20 cellular contexts compared by ENCODE assay signal in the genomic region with DNA sequence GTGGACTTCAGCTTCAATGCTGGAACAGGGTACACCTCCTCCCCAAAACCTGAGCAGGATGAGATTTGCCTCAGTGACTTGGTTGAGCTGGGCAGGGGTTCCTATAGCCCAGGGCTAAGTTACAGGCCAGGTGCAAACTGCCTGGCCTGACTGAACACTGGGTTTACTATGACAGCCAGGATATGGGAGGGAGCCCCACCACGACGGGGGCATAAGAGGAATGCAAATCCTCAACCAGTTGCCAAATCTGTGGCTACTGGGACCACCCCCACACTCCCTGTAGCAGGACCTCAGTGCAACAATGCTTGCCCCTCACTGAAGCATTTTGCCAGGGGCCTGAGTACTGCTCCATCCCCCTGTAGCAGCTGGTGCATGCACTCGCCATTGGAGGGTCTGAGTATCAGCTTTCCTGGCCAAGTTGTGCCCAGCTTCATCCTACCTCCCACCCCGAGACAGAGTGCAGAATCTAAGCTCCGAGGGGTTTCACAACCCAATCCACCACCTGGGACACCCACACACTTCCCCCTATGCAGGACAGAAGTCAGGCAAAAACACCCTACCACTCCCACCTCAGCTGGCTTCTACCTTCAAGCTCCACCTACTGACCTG. TPM values are rescaled to one million over a fixed set of nuclear protein-coding genes. Genes with fewer than 3 reads are reported as not detected.
DNase-seq lines count a peak whose midpoint lies in the region; ATAC-seq, FAIRE-seq and TF ChIP-seq lines count a peak whose summit lies in the region.
"Had no signal": no experiment of that assay in that cellular context is flagged by ENCODE, and none has a peak within 500 bp of the region (broad histone marks: within the 10 kb centered on the region; RNA-seq: fewer than 3 reads in every experiment).

No MANE protein-coding gene starts in this region.

- no peaks in the 10 kb centered on the region for H3K36me3 Mint-ChIP-seq in brain

- TF ChIP-seq CTCF in brain (conservative IDR thresholded peaks at IDR 0.05), result no peak

- peak; percentile 24 for DNase-seq in activated CD8-positive, alpha-beta memory T cell treated with anti-CD3 and anti-CD28 coated beads for 24 hours
- DNase-seq in activated CD8-positive, alpha-beta memory T cell treated with anti-CD3 and anti-CD28 coated beads, Interleukin-2, amount 50 U/mL, for 48 hours, result no peak
- DNase-seq in HTR-8/SVneo (ENCODE audit: insufficient read length, low spot score) (no peak), NK-92 (lab: John Stamatoyannopoulos, UW; ENCODE audit: unreplicated experiment) (no peak), RKO (ENCODE audit: low spot score) (no peak)
- DNase-seq: C1 segment of cervical spinal cord; foreskin melanocyte; Karpas-422; mesendoderm; NCI-H1105; NCI-H69; PC-3; stimulated activated CD4-positive, alpha-beta T cell treated with anti-CD3 and anti-CD28 coated beads, Interleukin-4, amount 100 ng/mL, for 4 hours had no signal

- H3K9me3 Mint-ChIP-seq in brain, result peaks cover 5 to 31% (median 20%) of the 10 kb centered on the region in 5 experiments

- peak overlapping the region in 3 of 5 experiments; percentile 42 to 92 (median 78) for H3K27ac Mint-ChIP-seq in brain
- H3K27ac Mint-ChIP-seq: activated T-helper 1 cell treated with anti-CD3 and anti-CD28 coated beads, Interleukin-12 subunit alpha, Interleukin-12 subunit beta, Interleukin-2, Interleukin-4 antibody, amounts not matched to agents 30 ng/mL and 10 ng/mL and 1 ng/mL, durations not matched to agents 14 hours and 24 hours and 36 hours; GM23338 had no signal

- ATAC-seq in HG02870 (IDR thresholded peaks at IDR 0.05; ENCODE audit: unreplicated experiment) (peak; percentile 20), GM19328 (IDR thresholded peaks at IDR 0.05; ENCODE audit: unreplicated experiment) (no peak)
- ATAC-seq: GM23338, PC-3 had no signal

- no peak for FAIRE-seq in HTR-8/SVneo (lab: Jason Lieb, UNC)

- H3K4me3 Mint-ChIP-seq in brain, result peak overlapping the region in 3 of 5 experiments; percentile 3 to 16 (median 12)
- H3K4me3 Mint-ChIP-seq: activated T-helper 1 cell treated with anti-CD3 and anti-CD28 coated beads, Interleukin-12 subunit alpha, Interleukin-12 subunit beta, Interleukin-2, Interleukin-4 antibody, amounts not matched to agents 30 ng/mL and 10 ng/mL and 1 ng/mL, durations not matched to agents 14 hours and 24 hours and 36 hours; GM23338 had no signal

- H3K27me3 Mint-ChIP-seq in brain, result peaks cover 9% of the 10 kb centered on the region

- H3K4me1 Mint-ChIP-seq in brain, result peaks cover 42% of the 10 kb centered on the region
- H3K4me1 Mint-ChIP-seq: GM23338 had no signal

RNA-seq across cellular contexts. Expression of a gene that starts 27.6 kb away (rescaled TPM):
- not detected for polyA plus RNA-seq in brain (ENCODE audit: insufficient read depth, low read depth, low replicate concordance)
- polyA plus RNA-seq: cardiac muscle cell, GM23338, neural cell had no signal

RNA-seq across cellular contexts. Expression of a gene that starts 30.7 kb away (rescaled TPM):
- polyA plus RNA-seq in brain (ENCODE audit: insufficient read depth, low read depth, low replicate concordance), result 0.93 TPM
- polyA plus RNA-seq: cardiac muscle cell, GM23338, neural cell had no signal

RNA-seq across cellular contexts. Expression of a gene that starts 54.8 kb away (rescaled TPM):
- not detected for polyA plus RNA-seq in brain (ENCODE audit: insufficient read depth, low read depth, low replicate concordance)
- polyA plus RNA-seq: cardiac muscle cell, GM23338, neural cell had no signal
